In the genomic region with DNA sequence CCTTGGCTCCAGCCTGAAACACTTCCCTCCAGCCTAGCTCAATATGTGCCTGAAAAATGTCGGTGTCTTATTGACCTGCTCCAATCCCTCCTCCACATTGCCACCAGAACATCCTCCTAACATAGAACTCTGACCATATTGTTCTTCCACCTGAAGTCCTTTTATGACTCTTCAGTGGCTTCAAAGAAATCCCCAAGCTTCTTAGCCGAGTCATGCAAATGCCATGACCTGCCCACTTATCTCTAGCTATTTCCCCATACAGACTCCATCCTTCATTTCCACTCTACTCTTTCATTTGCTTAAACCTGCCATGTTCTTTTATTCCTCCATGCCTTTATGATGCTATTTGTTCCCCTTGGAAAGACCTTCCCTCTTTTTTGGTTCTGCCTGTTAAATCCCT, we compare ENCODE assay signal across 28 cellular contexts.
"Had no signal": no experiment of that assay in that cellular context is flagged by ENCODE, and none has a peak within 500 bp of the region (broad histone marks: within the 10 kb centered on the region; RNA-seq: fewer than 3 reads in every experiment).

No MANE protein-coding gene starts in this region.

- H3K27ac ChIP-seq: left lung, lower lobe of right lung, pancreas, prostate gland, skin epidermis, tibial nerve, uterus had no signal

- DNase-seq: hippocampal formation; kidney; left colon; left lung; lower lobe of right lung; mammary epithelial cell; mesendoderm; naive B cell; natural killer cell; nucleus accumbens; pancreas; posterior cingulate gyrus; retina; right cardiac atrium; stimulated activated CD4-positive, alpha-beta T cell treated with anti-CD3 and anti-CD28 coated beads, Interleukin-12 subunit alpha, Interleukin-12 subunit beta, amount 100 ng/mL, for 4 hours; stimulated activated CD4-positive, alpha-beta T cell treated with anti-CD3 and anti-CD28 coated beads, Interleukin-15, amount 100 ng/mL, for 24 hours; stimulated activated CD4-positive, alpha-beta T cell treated with anti-CD3 and anti-CD28 coated beads, Interleukin-2, amount 100 ng/mL, for 24 hours; stimulated activated CD4-positive, alpha-beta T cell treated with anti-CD3 and anti-CD28 coated beads, Interleukin-4, amount 100 ng/mL, for 1 hour; stimulated activated naive CD4-positive, alpha-beta T cell treated with Interleukin-2 at 50 U/mL for 16 hours; stimulated activated naive CD8-positive, alpha-beta T cell treated with anti-CD3 and anti-CD28 coated beads, Interleukin-15, amount 100 ng/mL, for 72 hours; substantia nigra; uterus had no signal

- H3K9me3 Mint-ChIP-seq: type B pancreatic cell had no signal

- H3K4me3 Mint-ChIP-seq: mesothelial cell of epicardium; naive B cell; natural killer cell; stimulated activated naive CD8-positive, alpha-beta T cell treated with anti-CD3 and anti-CD28 coated beads, Interleukin-15, amount 100 ng/mL, for 72 hours; type B pancreatic cell had no signal

- H3K27me3 Mint-ChIP-seq: stimulated activated naive CD8-positive, alpha-beta T cell treated with anti-CD3 and anti-CD28 coated beads, Interleukin-15, amount 100 ng/mL, for 72 hours had no signal

- H3K36me3 Mint-ChIP-seq: mesothelial cell of epicardium, naive B cell, natural killer cell, type B pancreatic cell had no signal

- H3K4me1 Mint-ChIP-seq: mesothelial cell of epicardium; naive B cell; natural killer cell; stimulated activated naive CD8-positive, alpha-beta T cell treated with anti-CD3 and anti-CD28 coated beads, Interleukin-15, amount 100 ng/mL, for 72 hours had no signal

- H3K9me3 ChIP-seq: left lung, lower lobe of right lung, pancreas, prostate gland, tibial nerve, uterus had no signal

- ATAC-seq: left colon; left lung; lower lobe of right lung; natural killer cell; pancreas; right cardiac atrium; sciatic nerve; stimulated activated naive CD8-positive, alpha-beta T cell treated with anti-CD3 and anti-CD28 coated beads, Interleukin-15, amount 100 ng/mL, for 72 hours had no signal

- H3K27ac Mint-ChIP-seq: mesothelial cell of epicardium; natural killer cell; stimulated activated naive CD8-positive, alpha-beta T cell treated with anti-CD3 and anti-CD28 coated beads, Interleukin-15, amount 100 ng/mL, for 72 hours; type B pancreatic cell had no signal

- H3K4me1 ChIP-seq: left lung, lower lobe of right lung, pancreas, prostate gland, tibial nerve had no signal

- H3K27me3 ChIP-seq: left lung, pancreas, tibial nerve, uterus had no signal
